Comparison of ENCODE assay signal across 11 cellular contexts in genomic region chr3:195806211-195806915, GRCh38. TPM values are rescaled to one million over a fixed set of nuclear protein-coding genes. Genes with fewer than 3 reads are reported as not detected.
DNase-seq lines count a peak whose midpoint lies in the region; ATAC-seq and TF ChIP-seq lines count a peak whose summit lies in the region.
"Had no signal": no experiment of that assay in that cellular context is flagged by ENCODE, and none has a peak within 500 bp of the region (broad histone marks: within the 10 kb centered on the region; RNA-seq: fewer than 3 reads in every experiment).

No MANE protein-coding gene starts in this region.

- H3K27ac ChIP-seq in GM23338 (ENCODE audit: low read depth): peak overlapping the region; percentile 90

- ATAC-seq in GM23338: peak; percentile 78
- ATAC-seq in GM21526 (IDR thresholded peaks at IDR 0.05; ENCODE audit: low FRiP score, unreplicated experiment): no peak
- ATAC-seq: T-cell had no signal

- no peaks in the 10 kb centered on the region for H3K27me3 ChIP-seq in GM23338 (ENCODE audit: insufficient read depth)

- H3K9me2 ChIP-seq in GM23338 (ENCODE audit: insufficient read depth): no peaks in the 10 kb centered on the region

- H3K4me3 ChIP-seq in GM23338: 0 out of 2 replicates have a peak overlapping the region, but pooled peaks have one; percentile 23

- H3K4me1 ChIP-seq in GM23338 (ENCODE audit: insufficient read depth): peaks cover 40% of the 10 kb centered on the region

- H3F3A ChIP-seq in GM23338 (replicated peaks; ENCODE audit: low read depth): 0 out of 2 replicates have a peak, but pooled peaks cover 5% of the 10 kb centered on the region

- DNase-seq in DMS79 (lab: John Stamatoyannopoulos, UW) (peak; percentile 28), GM23338 (ENCODE audit: low spot score) (peak; percentile 96), iPS-NIHi7 (ENCODE audit: extremely low spot score) (peak; percentile 77), OCI-M1 (lab: John Stamatoyannopoulos, UW) (no peak), globus pallidus (ENCODE audit: low spot score) (no peak)
- no peak for DNase-seq in activated T-helper 2 cell treated with anti-CD3 and anti-CD28 coated beads, Interferon-gamma antibody, Interleukin-2, Interleukin-4, amounts not matched to agents 10 μg/mL and 5 μg/mL and 100 μg/mL, durations not matched to agents 14 hours and 24 hours and 36 hours (ENCODE audit: low spot score)
- DNase-seq: erythroblast; stimulated activated CD4-positive, alpha-beta T cell treated with anti-CD3 and anti-CD28 coated beads, Interleukin-15, amount 100 ng/mL, for 24 hours; T-cell had no signal

- peaks cover 25% of the 10 kb centered on the region for H3K27me3 Mint-ChIP-seq in GM23338 (ENCODE audit: insufficient read depth, low read depth, poor library complexity)
- peaks cover 5% of the 10 kb centered on the region for H3K27me3 Mint-ChIP-seq in activated T-helper 2 cell treated with anti-CD3 and anti-CD28 coated beads, Interferon-gamma antibody, Interleukin-2, Interleukin-4, amounts not matched to agents 10 μg/mL and 5 μg/mL and 100 μg/mL, durations not matched to agents 14 hours and 24 hours and 36 hours (ENCODE audit: low read depth)

- no peaks in the 10 kb centered on the region for H3K79me2 ChIP-seq in GM23338 (replicated peaks; ENCODE audit: insufficient read depth)

- H4K20me1 ChIP-seq in GM23338 (replicated peaks; ENCODE audit: insufficient read depth): no peaks in the 10 kb centered on the region

- peak overlapping the region; percentile 95 for H3K27ac Mint-ChIP-seq in GM23338
- peak overlapping the region; percentile 78 for H3K27ac Mint-ChIP-seq in activated T-helper 2 cell treated with anti-CD3 and anti-CD28 coated beads, Interferon-gamma antibody, Interleukin-2, Interleukin-4, amounts not matched to agents 10 μg/mL and 5 μg/mL and 100 μg/mL, durations not matched to agents 14 hours and 24 hours and 36 hours
- H3K27ac Mint-ChIP-seq: T-cell had no signal

- no peaks in the 10 kb centered on the region for H3K36me3 ChIP-seq in GM23338 (ENCODE audit: insufficient read depth)

- no peak overlapping the region for H2AFZ ChIP-seq in GM23338

- H3K4me3 Mint-ChIP-seq in GM23338: peak overlapping the region; percentile 34
- H3K4me3 Mint-ChIP-seq in activated T-helper 2 cell treated with anti-CD3 and anti-CD28 coated beads, Interferon-gamma antibody, Interleukin-2, Interleukin-4, amounts not matched to agents 10 μg/mL and 5 μg/mL and 100 μg/mL, durations not matched to agents 14 hours and 24 hours and 36 hours (ENCODE audit: low read depth): peak overlapping the region; percentile 2

- no peaks in the 10 kb centered on the region; the same call in 2 of the 3 replicates for H3K9me3 Mint-ChIP-seq in GM23338
- no peaks in the 10 kb centered on the region for H3K9me3 Mint-ChIP-seq in activated T-helper 2 cell treated with anti-CD3 and anti-CD28 coated beads, Interferon-gamma antibody, Interleukin-2, Interleukin-4, amounts not matched to agents 10 μg/mL and 5 μg/mL and 100 μg/mL, durations not matched to agents 14 hours and 24 hours and 36 hours
- H3K9me3 Mint-ChIP-seq: T-cell had no signal

- no peak overlapping the region for H3K4me2 ChIP-seq in GM23338

- intact Hi-C loops in activated T-helper 2 cell treated with anti-CD3 and anti-CD28 coated beads, Interferon-gamma antibody, Interleukin-2, Interleukin-4, amounts not matched to agents 10 μg/mL and 5 μg/mL and 100 μg/mL, durations not matched to agents 14 hours and 24 hours and 36 hours (cut with micrococcal nuclease): no loop called here

- peaks cover 2% of the 10 kb centered on the region; the same call in 2 of the 3 replicates for H3K36me3 Mint-ChIP-seq in GM23338 (ENCODE audit: low read depth)
- H3K36me3 Mint-ChIP-seq in activated T-helper 2 cell treated with anti-CD3 and anti-CD28 coated beads, Interferon-gamma antibody, Interleukin-2, Interleukin-4, amounts not matched to agents 10 μg/mL and 5 μg/mL and 100 μg/mL, durations not matched to agents 14 hours and 24 hours and 36 hours (ENCODE audit: low read depth): peaks cover 13% of the 10 kb centered on the region
- H3K36me3 Mint-ChIP-seq: T-cell had no signal

- peaks cover 63% of the 10 kb centered on the region for H3K4me1 Mint-ChIP-seq in GM23338
- H3K4me1 Mint-ChIP-seq in activated T-helper 2 cell treated with anti-CD3 and anti-CD28 coated beads, Interferon-gamma antibody, Interleukin-2, Interleukin-4, amounts not matched to agents 10 μg/mL and 5 μg/mL and 100 μg/mL, durations not matched to agents 14 hours and 24 hours and 36 hours (ENCODE audit: low read depth): peaks cover 50% of the 10 kb centered on the region

- no peak for TF ChIP-seq CTCF in GM23338 (conservative IDR thresholded peaks at IDR 0.05; ENCODE audit: low read depth in 2 of 2)

TF ChIP-seq in GM23338, 12 proteins besides CTCF, POLR2A, EP300 and RAD21 (continues in another document):
- no peak for TF ChIP-seq EZH2 (IDR thresholded peaks at IDR 0.05; ENCODE audit: low read depth, unreplicated experiment)
- TF ChIP-seq JUNB (IDR thresholded peaks at IDR 0.05; ENCODE audit: unreplicated experiment): no peak
- TF ChIP-seq REST (IDR thresholded peaks at IDR 0.05; ENCODE audit: unreplicated experiment): no peak
- no peak for TF ChIP-seq STAT1 (IDR thresholded peaks at IDR 0.05; ENCODE audit: unreplicated experiment)

RNA-seq across cellular contexts. Expression of gene MUC4, which starts 5.4 kb away (rescaled TPM):
- total RNA-seq in GM23338 (2014; rRNA removed; shearing (Covaris generic)): 1.3 and 1.6 TPM in 2 replicates
- 0.80 and 1.3 TPM in 2 replicates for polyA plus RNA-seq in GM23338 (2016; fragmentation: Nextera tagmentation; extraction: Ambion mirVana)
- 1.3 and 1.4 TPM in 2 replicates for total RNA-seq in activated T-helper 2 cell treated with anti-CD3 and anti-CD28 coated beads, Interferon-gamma antibody, Interleukin-2, Interleukin-4, amounts not matched to agents 10 μg/mL and 5 μg/mL and 100 μg/mL, durations not matched to agents 14 hours and 24 hours and 36 hours
- polyA plus RNA-seq: neural cell had no signal

Comparison
In these comparisons a context has a peak if more than half of its experiments do, and no peak if none do; other contexts are left out.
1. DNase-seq: peak in DMS79 (single experiment), GM23338 (single experiment) and iPS-NIHi7 (single experiment); none in activated T-helper 2 cell treated with anti-CD3 and anti-CD28 coated beads, Interferon-gamma antibody, Interleukin-2, Interleukin-4, amounts not matched to agents 10 μg/mL and 5 μg/mL and 100 μg/mL, durations not matched to agents 14 hours and 24 hours and 36 hours (single experiment), OCI-M1 (single experiment) and globus pallidus (single experiment).